ENCODE assay signal across 1 cellular context in genomic region chr13:32164622-32165268, GRCh38.
TF ChIP-seq lines count a peak whose summit lies in the region.

No MANE protein-coding gene starts in this region.

TF ChIP-seq in HepG2, 621 proteins besides CTCF, POLR2A, EP300 and RAD21 (continued from another document):
- no peak for TF ChIP-seq PBX3 (CRISPR knock-in tag; IDR thresholded peaks at IDR 0.05; ENCODE audit: borderline replicate concordance)
- no peak for TF ChIP-seq ZNF431 (CRISPR knock-in tag; IDR thresholded peaks at IDR 0.05; ENCODE audit: borderline replicate concordance, low read depth)
- no peak for TF ChIP-seq FIP1L1 (IDR thresholded peaks at IDR 0.05; ENCODE audit: borderline replicate concordance, insufficient read depth, low read depth, low read length)
- no peak for TF ChIP-seq ZNF260 (CRISPR knock-in tag; IDR thresholded peaks at IDR 0.05; ENCODE audit: borderline replicate concordance, low read depth)
- no peak for TF ChIP-seq HBP1 (CRISPR knock-in tag; IDR thresholded peaks at IDR 0.05; ENCODE audit: low read depth)
- peak; percentile 29; the same call in 1 of the 2 replicates for TF ChIP-seq ETV5 (CRISPR knock-in tag; IDR thresholded peaks at IDR 0.05; ENCODE audit: borderline replicate concordance)
- TF ChIP-seq ZBTB46 (CRISPR knock-in tag; IDR thresholded peaks at IDR 0.05; ENCODE audit: borderline replicate concordance): no peak
- peak; percentile 84 for TF ChIP-seq POGZ (CRISPR knock-in tag; IDR thresholded peaks at IDR 0.05)
- no peak for TF ChIP-seq PAF1 (CRISPR knock-in tag; IDR thresholded peaks at IDR 0.05)
- TF ChIP-seq GABPA (IDR thresholded peaks at IDR 0.05; ENCODE audit: low read depth, low read length): no peak
- TF ChIP-seq GABPA (CRISPR knock-in tag; IDR thresholded peaks at IDR 0.05; ENCODE audit: low read depth): 0 out of 2 replicates have a peak, but pooled peaks have one; percentile 29
- peak; percentile 97 for TF ChIP-seq HOMEZ (CRISPR knock-in tag; IDR thresholded peaks at IDR 0.05; ENCODE audit: low read depth)
- no peak for TF ChIP-seq KLF13 (CRISPR knock-in tag; IDR thresholded peaks at IDR 0.05)
- TF ChIP-seq ZBTB33 (CRISPR knock-in tag; IDR thresholded peaks at IDR 0.05): 0 out of 2 replicates have a peak, but pooled peaks have one; percentile 46
- no peak for TF ChIP-seq ZNF780A (CRISPR knock-in tag; IDR thresholded peaks at IDR 0.05)
- no peak for TF ChIP-seq SNAI1 (CRISPR knock-in tag; IDR thresholded peaks at IDR 0.05; ENCODE audit: borderline replicate concordance)
- TF ChIP-seq ZNF251 (CRISPR knock-in tag; IDR thresholded peaks at IDR 0.05): no peak
- TF ChIP-seq LRRFIP1 (CRISPR knock-in tag; conservative IDR thresholded peaks at IDR 0.05): no peak
- TF ChIP-seq RCOR2 (CRISPR knock-in tag; IDR thresholded peaks at IDR 0.05): 0 out of 2 replicates have a peak, but pooled peaks have one; percentile 9
- no peak for TF ChIP-seq ZNF20 (CRISPR knock-in tag; IDR thresholded peaks at IDR 0.05)
- TF ChIP-seq ZNF792 (CRISPR knock-in tag; IDR thresholded peaks at IDR 0.05): no peak
- peak; percentile 71 for TF ChIP-seq ZNF644 (CRISPR knock-in tag; IDR thresholded peaks at IDR 0.05; ENCODE audit: low read depth)
- TF ChIP-seq THAP7 (CRISPR knock-in tag; IDR thresholded peaks at IDR 0.05): no peak
- TF ChIP-seq SSRP1 (CRISPR knock-in tag; IDR thresholded peaks at IDR 0.05): no peak
- TF ChIP-seq SMC3 (IDR thresholded peaks at IDR 0.05; ENCODE audit: low read length): peak; percentile 73
- peak; percentile 42; the same call in 1 of the 2 replicates for TF ChIP-seq ELF3 (CRISPR knock-in tag; IDR thresholded peaks at IDR 0.05)
- peak; percentile 61 for TF ChIP-seq STAG1 (CRISPR knock-in tag; IDR thresholded peaks at IDR 0.05)
- no peak for TF ChIP-seq ZNF30 (CRISPR knock-in tag; IDR thresholded peaks at IDR 0.05)
- no peak for TF ChIP-seq TRIM24 (CRISPR knock-in tag; IDR thresholded peaks at IDR 0.05)
- TF ChIP-seq ZNF547 (CRISPR knock-in tag; IDR thresholded peaks at IDR 0.05): no peak
- TF ChIP-seq ZNF703 (CRISPR knock-in tag; IDR thresholded peaks at IDR 0.05; ENCODE audit: borderline replicate concordance): no peak
- no peak for TF ChIP-seq ZNF44 (CRISPR knock-in tag; IDR thresholded peaks at IDR 0.05)
- TF ChIP-seq TRIM22 (IDR thresholded peaks at IDR 0.05): no peak
- TF ChIP-seq TIGD3 (CRISPR knock-in tag; IDR thresholded peaks at IDR 0.05; ENCODE audit: borderline replicate concordance): no peak
- TF ChIP-seq YY1 (IDR thresholded peaks at IDR 0.05; ENCODE audit: insufficient read depth, insufficient replicate concordance, low read depth, low read length): peak; percentile 80
- TF ChIP-seq ZFP36L1 (CRISPR knock-in tag; IDR thresholded peaks at IDR 0.05): no peak
- TF ChIP-seq HOXA3 (CRISPR knock-in tag; IDR thresholded peaks at IDR 0.05): peak; percentile 32; the same call in 1 of the 2 replicates
